Comparison of ENCODE assay signal across 7 cellular contexts in genomic region chr7:28411876-28412662, GRCh38. TPM values are rescaled to one million over a fixed set of nuclear protein-coding genes. Genes with fewer than 3 reads are reported as not detected.
DNase-seq lines count a peak whose midpoint lies in the region; ATAC-seq and TF ChIP-seq lines count a peak whose summit lies in the region.

Gene CREB5, plus strand, starts transcription at chr7:28412518. Its CDS starts 397 bp downstream, at chr7:28412915.

- H3K79me2 ChIP-seq in GM23338 (replicated peaks; ENCODE audit: insufficient read depth) = no peaks in the 10 kb centered on the region

- no peaks in the 10 kb centered on the region for H3K9me2 ChIP-seq in GM23338 (ENCODE audit: insufficient read depth)

- peaks cover 13% of the 10 kb centered on the region; the same call in 1 of the 2 replicates for H3F3A ChIP-seq in GM23338 (replicated peaks; ENCODE audit: low read depth)

- H3K9me3 Mint-ChIP-seq in GM23338 = no peaks in the 10 kb centered on the region
- H3K9me3 Mint-ChIP-seq in activated T-helper 17 cell treated with anti-CD3 and anti-CD28 coated beads, Interleukin-2, amount 50 U/mL, for 72 hours = no peaks in the 10 kb centered on the region

- peaks cover 50% of the 10 kb centered on the region for H3K27me3 Mint-ChIP-seq in GM23338 (ENCODE audit: insufficient read depth, low read depth, poor library complexity)
- H3K27me3 Mint-ChIP-seq in activated T-helper 17 cell treated with anti-CD3 and anti-CD28 coated beads, Interleukin-2, amount 50 U/mL, for 72 hours = peaks cover 67% of the 10 kb centered on the region

- H3K36me3 Mint-ChIP-seq in GM23338 (ENCODE audit: low read depth) = no peaks in the 10 kb centered on the region
- H3K36me3 Mint-ChIP-seq in activated T-helper 17 cell treated with anti-CD3 and anti-CD28 coated beads, Interleukin-2, amount 50 U/mL, for 72 hours (ENCODE audit: low read depth) = peaks cover 5% of the 10 kb centered on the region

- H3K4me1 ChIP-seq in GM23338 (ENCODE audit: insufficient read depth) = peaks cover 22% of the 10 kb centered on the region

- no peaks in the 10 kb centered on the region for H3K36me3 ChIP-seq in GM23338 (ENCODE audit: insufficient read depth)

- peak within 1 kb of the TSS; percentile 99 for H3K4me2 ChIP-seq in GM23338

- H3K4me1 Mint-ChIP-seq in GM23338 = peaks cover 18% of the 10 kb centered on the region
- peaks cover 12% of the 10 kb centered on the region for H3K4me1 Mint-ChIP-seq in activated T-helper 17 cell treated with anti-CD3 and anti-CD28 coated beads, Interleukin-2, amount 50 U/mL, for 72 hours

- no peak within 1 kb of the TSS for H3K4me3 ChIP-seq in GM23338

- no peak within 1 kb of the TSS for H3K27ac ChIP-seq in GM23338 (ENCODE audit: low read depth)

- DNase-seq in GM23338 (ENCODE audit: low spot score) (peak; percentile 65), inferior parietal cortex (ENCODE audit: extremely low spot score) (peak; percentile 80), superior temporal gyrus (ENCODE audit: extremely low spot score) (peak; percentile 88), NOMO-1 (lab: John Stamatoyannopoulos, UW; ENCODE audit: unreplicated experiment in 2 of 2) (no peak), DMS 273 (lab: John Stamatoyannopoulos, UW; ENCODE audit: unreplicated experiment) (no peak)

- H3K4me3 Mint-ChIP-seq in GM23338 = peak within 1 kb of the TSS; percentile 95
- H3K4me3 Mint-ChIP-seq in activated T-helper 17 cell treated with anti-CD3 and anti-CD28 coated beads, Interleukin-2, amount 50 U/mL, for 72 hours = peak within 1 kb of the TSS; percentile 57

- TF ChIP-seq CTCF in GM23338 (conservative IDR thresholded peaks at IDR 0.05; ENCODE audit: low read depth in 2 of 2) = peak; percentile 54 to 81

- H4K20me1 ChIP-seq in GM23338 (replicated peaks; ENCODE audit: insufficient read depth) = no peaks in the 10 kb centered on the region

- peaks cover 67% of the 10 kb centered on the region for H3K27me3 ChIP-seq in GM23338 (ENCODE audit: insufficient read depth)

- no peak within 1 kb of the TSS for H2AFZ ChIP-seq in GM23338

- peak; percentile 15 for ATAC-seq in GM23338
- ATAC-seq in activated T-helper 17 cell treated with anti-CD3 and anti-CD28 coated beads, Interleukin-2, amount 50 U/mL, for 72 hours (replicated peaks) = no peak
- no peak for ATAC-seq in HG03460 (IDR thresholded peaks at IDR 0.05; ENCODE audit: unreplicated experiment)

- no peak within 1 kb of the TSS for H3K27ac Mint-ChIP-seq in GM23338
- H3K27ac Mint-ChIP-seq in activated T-helper 17 cell treated with anti-CD3 and anti-CD28 coated beads, Interleukin-2, amount 50 U/mL, for 72 hours = no peak within 1 kb of the TSS

TF ChIP-seq in GM23338, 12 proteins besides CTCF, POLR2A, EP300 and RAD21 (continues in another document):
- TF ChIP-seq EZH2 (IDR thresholded peaks at IDR 0.05; ENCODE audit: low read depth, unreplicated experiment) = no peak
- no peak for TF ChIP-seq EZH2phosphoT487 (IDR thresholded peaks at IDR 0.05; ENCODE audit: unreplicated experiment)
- TF ChIP-seq ZNF331 (CRISPR knock-in tag; IDR thresholded peaks at IDR 0.05; ENCODE audit: low read depth) = no peak
- no peak for TF ChIP-seq REST (IDR thresholded peaks at IDR 0.05; ENCODE audit: unreplicated experiment)
- TF ChIP-seq ETS1 (IDR thresholded peaks at IDR 0.05) = no peak
- no peak for TF ChIP-seq ZNF462 (CRISPR knock-in tag; IDR thresholded peaks at IDR 0.05)
- TF ChIP-seq NANOG (IDR thresholded peaks at IDR 0.05; ENCODE audit: borderline replicate concordance) = no peak

RNA-seq across cellular contexts. Expression of gene CREB5, which starts in this region (rescaled TPM):
- 1.7 and 2.4 TPM in 2 replicates for total RNA-seq in GM23338 (2014; rRNA removed; shearing (Covaris generic))
- polyA plus RNA-seq in GM23338 (2016; fragmentation: Nextera tagmentation; extraction: Ambion mirVana) = 2.9 and 4.4 TPM in 2 replicates
- under 1 TPM in 1 of 2 donors, not detected in 1; 0.02 TPM for total RNA-seq in activated T-helper 17 cell treated with anti-CD3 and anti-CD28 coated beads, Interleukin-2, amount 50 U/mL, for 72 hours

Comparison
In these comparisons a context has a peak if more than half of its experiments do, and no peak if none do; other contexts are left out.
1. DNase-seq: peak in GM23338 (single experiment), inferior parietal cortex (single experiment) and superior temporal gyrus (single experiment); none in NOMO-1 (0 of 2) and DMS 273 (single experiment).